9 cellular contexts compared by ENCODE assay signal in genomic region chr1:46477153-46477929, GRCh38. TPM values are rescaled to one million over a fixed set of nuclear protein-coding genes. Genes with fewer than 3 reads are reported as not detected.
DNase-seq lines count a peak whose midpoint lies in the region; ATAC-seq, FAIRE-seq and TF ChIP-seq lines count a peak whose summit lies in the region.
"Had no signal": no experiment of that assay in that cellular context is flagged by ENCODE, and none has a peak within 500 bp of the region (broad histone marks: within the 10 kb centered on the region; RNA-seq: fewer than 3 reads in every experiment).

No MANE protein-coding gene starts in this region.

- no peak overlapping the region for H3K4me2 ChIP-seq in H9 (ENCODE audit: insufficient read depth, insufficient read length, low read length)

- peak; percentile 73 for DNase-seq in COLO829 (ENCODE audit: low spot score)
- peak; percentile 82 for DNase-seq in H9
- DNase-seq in NCI-H2107 treated with DMSO at 0.1 percent for 48 hours (lab: John Stamatoyannopoulos, UW; ENCODE audit: unreplicated experiment), result peak; percentile 86
- peak; percentile 45 for DNase-seq in activated CD4-positive, CD25-positive, alpha-beta regulatory T cell treated with anti-CD3 and anti-CD28 coated beads, Interleukin-2, amount 50 U/mL, for 16 hours (ENCODE audit: low read depth, low spot score)
- DNase-seq in bronchial epithelial cell (ENCODE audit: low read depth), result peak; percentile 57
- peak; percentile 71 for DNase-seq in kidney tubule cell (ENCODE audit: low spot score)
- peak; percentile 55 for DNase-seq in stimulated activated CD4-positive, alpha-beta T cell treated with anti-CD3 and anti-CD28 coated beads, Interleukin-2, amount 100 ng/mL, for 4 hours (ENCODE audit: low read depth)

- H4K91ac ChIP-seq in H9 (ENCODE audit: insufficient read length, low read depth, low read length), result no peak overlapping the region

- no peak overlapping the region for H4K5ac ChIP-seq in H9 (ENCODE audit: insufficient read length, low read depth, low read length)

- H3K4me1 Mint-ChIP-seq in H9, result peaks cover 43 to 59% of the 10 kb centered on the region in 2 experiments

- H3K27ac Mint-ChIP-seq in H9, result no peak overlapping the region; a peak in 1 of 7 replicates

- no peak overlapping the region for H3K4me3 ChIP-seq in bronchial epithelial cell (ENCODE audit: low read depth, low read length)
- H3K4me3 ChIP-seq: SK-N-MC had no signal

- H3K14ac ChIP-seq in H9 (ENCODE audit: insufficient read depth, low read length), result no peak overlapping the region

- WGBS in H9 (ENCODE audit: extremely low coverage, insufficient read length, low lambda C conversion rate), result no CpG with 5 or more reads among the region's 11 CpGs

- H4K20me1 ChIP-seq in H9 (ENCODE audit: control insufficient read depth, insufficient read depth, insufficient read length), result peaks cover 2% of the 10 kb centered on the region

- H3K27ac ChIP-seq in H9 (ENCODE audit: insufficient read length, low read depth, low read length), result no peak overlapping the region
- H3K27ac ChIP-seq: SK-N-MC had no signal

- no peak overlapping the region for H3K23ac ChIP-seq in H9 (ENCODE audit: insufficient read length, low read depth, low read length)

- no peaks in the 10 kb centered on the region for H3K23me2 ChIP-seq in H9 (ENCODE audit: insufficient read length, low read depth, low read length, poor library complexity, severe bottlenecking)

- H4K8ac ChIP-seq in H9 (replicated peaks; ENCODE audit: insufficient read length, low read depth, low read length), result no peak overlapping the region

- no peaks in the 10 kb centered on the region for H3K79me2 ChIP-seq in H9 (ENCODE audit: insufficient read depth, low read length)

- H2BK12ac ChIP-seq in H9 (ENCODE audit: insufficient read length, low read depth, low read length), result no peak overlapping the region

- H3K36me3 ChIP-seq in bronchial epithelial cell (ENCODE audit: control insufficient read depth, insufficient read depth, low read length), result no peaks in the 10 kb centered on the region

- H3K9me3 ChIP-seq in H9 (ENCODE audit: control insufficient read depth, low read depth, low read length), result no peaks in the 10 kb centered on the region

- H3K27me3 ChIP-seq in H9 (ENCODE audit: insufficient read depth, low read length), result no peaks in the 10 kb centered on the region; the same call in 1 of the 2 replicates
- H3K27me3 ChIP-seq in bronchial epithelial cell (ENCODE audit: control insufficient read depth, insufficient read depth, low read length), result peaks cover 7% of the 10 kb centered on the region

- H3T11ph ChIP-seq in H9 (ENCODE audit: low read length), result no peak overlapping the region

- H3K27me3 Mint-ChIP-seq in H9 (ENCODE audit: low read depth), result peaks cover 98% of the 10 kb centered on the region

- no peak for ATAC-seq in GM19452 (IDR thresholded peaks at IDR 0.05; ENCODE audit: unreplicated experiment)

- H2AK5ac ChIP-seq in H9 (ENCODE audit: insufficient read length, low read length), result no peak overlapping the region

- no peak overlapping the region for H2BK15ac ChIP-seq in H9 (ENCODE audit: low read depth, low read length)

- no peak overlapping the region for H2AFZ ChIP-seq in H9 (ENCODE audit: low read length)

- no peaks in the 10 kb centered on the region for H3K79me1 ChIP-seq in H9 (ENCODE audit: insufficient read depth, low read depth, low read length, poor library complexity, severe bottlenecking)

- H3K4me3 Mint-ChIP-seq in H9, result no peak overlapping the region

- FAIRE-seq in bronchial epithelial cell (lab: Jason Lieb, UNC), result no peak

- TF ChIP-seq CTCF in H9 (conservative IDR thresholded peaks at IDR 0.05) (peak; percentile 94), bronchial epithelial cell (IDR thresholded peaks at IDR 0.05; ENCODE audit: insufficient read depth, low read length, severe bottlenecking) (peak; percentile 97)

- no peak overlapping the region for H2BK20ac ChIP-seq in H9 (ENCODE audit: low read depth, low read length, poor library complexity, severe bottlenecking)

- no peak overlapping the region for H2BK5ac ChIP-seq in H9 (ENCODE audit: insufficient read length, low read length)

- H3K9ac ChIP-seq in H9 (ENCODE audit: extremely low read depth, insufficient read length, low read length), result no peak overlapping the region

- no peak overlapping the region for H3K18ac ChIP-seq in H9 (ENCODE audit: insufficient read length, low read depth, low read length)

- no peak overlapping the region for H2BK120ac ChIP-seq in H9 (ENCODE audit: low read depth, low read length, poor library complexity, severe bottlenecking)

- H3K9me3 Mint-ChIP-seq in H9, result no peaks in the 10 kb centered on the region; a peak in 1 of 5 replicates

- H3K36me3 Mint-ChIP-seq in H9 (ENCODE audit: insufficient read depth in 1 of 3, low read depth in 3 of 3), result no peaks in the 10 kb centered on the region

- no peaks in the 10 kb centered on the region for H3K4me1 ChIP-seq in H9 (ENCODE audit: insufficient read depth, low read length)

- H3K56ac ChIP-seq in H9 (ENCODE audit: insufficient read length, low read depth, low read length), result no peak overlapping the region

- no peak overlapping the region for H3K4ac ChIP-seq in H9 (ENCODE audit: low read depth, low read length)

RNA-seq across cellular contexts. Expression of gene DMBX1, which starts 12.3 kb away (rescaled TPM):
- total RNA-seq in H9 (2021) (2.3 and 2.5 TPM in 2 replicates), bronchial epithelial cell (not detected in 2 replicates)
